ENCODE assay signal across 29 cellular contexts in the genomic region with DNA sequence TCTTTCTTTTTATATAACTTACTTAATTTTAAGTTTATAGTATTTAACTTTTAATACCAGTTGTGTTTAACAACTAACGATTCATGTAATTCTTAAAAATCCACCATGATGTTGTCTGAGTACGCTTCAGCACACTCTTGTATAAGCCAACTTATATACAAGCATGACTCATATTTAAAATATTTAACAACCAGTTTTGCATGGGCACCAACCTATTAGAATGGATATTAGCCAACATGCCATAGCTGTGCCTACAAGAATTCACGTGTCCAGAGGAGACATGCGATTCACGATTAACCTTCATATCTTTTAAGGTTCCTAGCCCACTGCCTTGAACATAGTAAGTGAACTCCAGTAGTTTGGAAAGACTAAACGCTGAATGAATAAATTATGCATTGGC.
"Had no signal": no experiment of that assay in that cellular context is flagged by ENCODE, and none has a peak within 500 bp of the region (broad histone marks: within the 10 kb centered on the region; RNA-seq: fewer than 3 reads in every experiment).

No MANE protein-coding gene starts in this region.

- ATAC-seq: activated CD4-positive, alpha-beta T cell treated with anti-CD3 and anti-CD28 coated beads for 36 hours; activated CD8-positive, alpha-beta memory T cell treated with anti-CD3 and anti-CD28 coated beads, Interleukin-2, amount 10 ng/mL, durations not matched to agents 7 days and 5 days; activated CD8-positive, alpha-beta T cell treated with anti-CD3 and anti-CD28 coated beads, Interleukin-2, amount 10 ng/mL, durations not matched to agents 7 days and 5 days; activated naive CD8-positive, alpha-beta T cell treated with anti-CD3 and anti-CD28 coated beads, Interleukin-2, amount 50 U/mL, for 24 hours; body of pancreas; effector memory CD8-positive, alpha-beta T cell; gastrocnemius medialis; heart left ventricle had no signal

- H3K36me3 ChIP-seq: adrenal gland, gastrocnemius medialis, heart left ventricle had no signal

- H3K27me3 ChIP-seq: adrenal gland, body of pancreas, gastrocnemius medialis, heart left ventricle, hepatocyte had no signal

- DNase-seq: activated CD4-positive, alpha-beta memory T cell treated with anti-CD3 and anti-CD28 coated beads for 36 hours; activated CD4-positive, alpha-beta T cell treated with anti-CD3 and anti-CD28 coated beads for 36 hours; activated CD4-positive, alpha-beta T cell treated with anti-CD3 and anti-CD28 coated beads, Interleukin-2, amount 10 ng/mL, durations not matched to agents 24 days and 14 days; activated CD4-positive, CD25-positive, alpha-beta regulatory T cell; activated CD4-positive, CD25-positive, alpha-beta regulatory T cell treated with anti-CD3 and anti-CD28 coated beads, Interleukin-2, amount 50 U/mL, for 72 hours; activated CD8-positive, alpha-beta memory T cell treated with anti-CD3 and anti-CD28 coated beads, Interleukin-2, amount 10 ng/mL, durations not matched to agents 7 days and 5 days; activated CD8-positive, alpha-beta memory T cell treated with anti-CD3 and anti-CD28 coated beads, Interleukin-2, amount 50 U/mL, for 4 hours; activated CD8-positive, alpha-beta T cell treated with anti-CD3 and anti-CD28 coated beads, Interleukin-2, amount 10 ng/mL, durations not matched to agents 7 days and 5 days; activated effector memory CD4-positive, alpha-beta T cell treated with anti-CD3 and anti-CD28 coated beads, Interleukin-2, amount 50 U/mL, for 16 hours; activated naive CD4-positive, alpha-beta T cell treated with anti-CD3 and anti-CD28 coated beads for 36 hours; activated naive CD8-positive, alpha-beta T cell treated with anti-CD3 and anti-CD28 coated beads for 36 hours; activated naive CD8-positive, alpha-beta T cell treated with anti-CD3 and anti-CD28 coated beads, Interleukin-2, amount 50 U/mL, for 24 hours; activated T-cell treated with anti-CD3 and anti-CD28 coated beads, Interleukin-2, amount 50 U/mL, for 1 hour; activated T-cell treated with anti-CD3 and anti-CD28 coated beads, Interleukin-2, amount 50 U/mL, for 48 hours; adrenal gland; amygdala; aorta; body of pancreas; cortex of kidney; dermis blood vessel endothelial cell; effector CD4-positive, alpha-beta T cell; effector memory CD8-positive, alpha-beta T cell; foreskin fibroblast; gastrocnemius medialis; glutamatergic neuron; heart left ventricle; T-helper 2 cell had no signal

- H3K4me3 ChIP-seq: adrenal gland, body of pancreas, gastrocnemius medialis, heart left ventricle, hepatocyte had no signal

- H3K27ac ChIP-seq: adrenal gland, body of pancreas, epithelial cell of prostate, gastrocnemius medialis, heart left ventricle, hepatocyte had no signal

- H3K4me1 ChIP-seq: adrenal gland, body of pancreas, gastrocnemius medialis, heart left ventricle had no signal

- H3K9me3 ChIP-seq: adrenal gland, body of pancreas, gastrocnemius medialis, heart left ventricle had no signal
